ENCODE assay signal across 8 cellular contexts in the genomic region with DNA sequence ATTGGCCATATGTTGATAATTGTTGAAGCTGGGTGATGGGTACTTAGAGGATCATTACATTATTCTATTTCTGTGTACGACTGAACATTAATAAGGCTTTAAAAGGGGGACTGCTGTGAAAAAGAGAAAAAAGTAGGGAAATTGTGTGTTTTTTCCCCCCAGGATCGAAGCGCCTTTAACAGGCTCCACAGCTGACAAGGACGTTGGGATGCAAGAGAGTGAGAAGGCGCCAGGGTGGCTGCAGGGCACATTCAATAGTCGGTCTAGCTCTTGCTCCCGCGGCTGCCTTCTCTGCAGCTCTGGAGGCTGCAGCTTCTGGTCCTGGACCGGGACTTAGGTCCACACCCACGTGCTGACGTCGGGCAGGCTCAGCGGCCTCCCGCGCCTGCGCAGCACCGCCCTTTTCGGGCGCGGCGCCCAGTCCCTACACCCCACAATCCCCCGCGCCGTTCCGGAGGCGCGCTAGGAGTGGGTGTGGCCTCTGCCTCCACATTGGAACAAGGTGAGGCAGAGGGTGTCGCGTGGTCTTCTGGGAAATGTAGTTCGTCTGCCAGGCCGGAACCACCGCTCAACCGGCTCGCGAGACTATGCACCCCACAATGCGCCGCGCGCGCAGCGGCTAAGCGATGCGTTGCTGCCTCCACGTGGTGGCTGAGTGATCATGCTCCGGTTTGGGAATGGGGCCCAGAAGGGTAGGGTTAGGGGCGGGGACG. TPM values are rescaled to one million over a fixed set of nuclear protein-coding genes. Genes with fewer than 3 reads are reported as not detected.
DNase-seq lines count a peak whose midpoint lies in the region; ATAC-seq and TF ChIP-seq lines count a peak whose summit lies in the region.

No MANE protein-coding gene starts in this region.

- DNase-seq in DMS53 (lab: John Stamatoyannopoulos, UW) (peak; percentile 100), OCI-M1 (lab: John Stamatoyannopoulos, UW) (peak; percentile 100), erythroblast (lab: John Stamatoyannopoulos, UW) (peak; percentile 100)
- peak; percentile 99 for DNase-seq in activated T-cell treated with anti-CD3 and anti-CD28 coated beads, Interleukin-2, amount 50 U/mL, for 1 hour
- DNase-seq in stimulated activated CD8-positive, alpha-beta memory T cell treated with anti-CD3 and anti-CD28 coated beads, Interleukin-7, amount 100 ng/mL, for 1 hour (ENCODE audit: low read depth in 2 of 2), result peak; percentile 95 to 97

- H3K9me3 ChIP-seq in mucosa of stomach (ENCODE audit: control insufficient read depth, low read length), result no peaks in the 10 kb centered on the region

- H3K36me3 ChIP-seq in mucosa of stomach (ENCODE audit: control insufficient read depth, insufficient read depth, low read length), result no peaks in the 10 kb centered on the region

- peak overlapping the region; percentile 47 for H3K9ac ChIP-seq in mucosa of stomach (ENCODE audit: low read length)

- peaks cover 0 to 3% (median 0%) of the 10 kb centered on the region in 3 donors for H3K9me3 Mint-ChIP-seq in IgD-negative memory B cell

- H3K27me3 Mint-ChIP-seq in IgD-negative memory B cell, result peaks cover 3% of the 10 kb centered on the region

- TF ChIP-seq POLR2A in erythroblast (IDR thresholded peaks at IDR 0.05; ENCODE audit: low read length), result peak; percentile 90

- H3K36me3 Mint-ChIP-seq in IgD-negative memory B cell, result no peaks in the 10 kb centered on the region

- no peak overlapping the region for H3K4me3 ChIP-seq in mucosa of stomach (ENCODE audit: low read length)

- H3K4me1 Mint-ChIP-seq in IgD-negative memory B cell, result peaks cover 23 to 30% (median 28%) of the 10 kb centered on the region in 3 donors

- peak overlapping the region; percentile 23 to 92 (median 62) for H3K4me3 Mint-ChIP-seq in IgD-negative memory B cell

- H3K27ac Mint-ChIP-seq in IgD-negative memory B cell, result peak overlapping the region; percentile 38 to 92 (median 84)

- peak; percentile 96 for ATAC-seq in GM21529 (IDR thresholded peaks at IDR 0.05; ENCODE audit: unreplicated experiment)

- H3K27me3 ChIP-seq in mucosa of stomach (ENCODE audit: control insufficient read depth, insufficient read depth, low read length), result no peaks in the 10 kb centered on the region

- peaks cover 8% of the 10 kb centered on the region for H3K4me1 ChIP-seq in mucosa of stomach (ENCODE audit: control insufficient read depth, insufficient read depth, low read length)

RNA-seq across cellular contexts. Expression of a gene that starts 4.9 kb away (rescaled TPM):
- 0.15 TPM for polyA plus RNA-seq in IgD-negative memory B cell

RNA-seq across cellular contexts. Expression of a gene that starts 23.2 kb away (rescaled TPM):
- polyA plus RNA-seq in IgD-negative memory B cell, result 13.7 TPM

RNA-seq across cellular contexts. Expression of a gene that starts 29.0 kb away (rescaled TPM):
- polyA plus RNA-seq in IgD-negative memory B cell, result 118 TPM

RNA-seq across cellular contexts. Expression of a gene that starts 31.0 kb away (rescaled TPM):
- 28.6 TPM for polyA plus RNA-seq in IgD-negative memory B cell
